In genomic region chr3:154111365-154111764, GRCh38 we compare ENCODE assay signal across 17 cellular contexts. TPM values are rescaled to one million over a fixed set of nuclear protein-coding genes. Genes with fewer than 3 reads are reported as not detected.
"Had no signal": no experiment of that assay in that cellular context is flagged by ENCODE, and none has a peak within 500 bp of the region (broad histone marks: within the 10 kb centered on the region; RNA-seq: fewer than 3 reads in every experiment).

No MANE protein-coding gene starts in this region.

- H3K4me3 ChIP-seq: ascending aorta, hepatocyte, pancreas, sigmoid colon, stomach, thoracic aorta had no signal

- H3K9me3 ChIP-seq: ascending aorta, pancreas, sigmoid colon, stomach, thoracic aorta had no signal

- H3K27me3 ChIP-seq: ascending aorta, hepatocyte, pancreas, sigmoid colon, stomach had no signal

- H3K79me2 ChIP-seq: hepatocyte had no signal

- H3K36me3 ChIP-seq: ascending aorta, pancreas, sigmoid colon, stomach, thoracic aorta had no signal

- ATAC-seq: activated T-cell treated with anti-CD3 and anti-CD28 coated beads, Interleukin-2, amount 50 U/mL, for 72 hours; effector memory CD8-positive, alpha-beta T cell; stimulated activated effector memory CD8-positive, alpha-beta T cell treated with anti-CD3 and anti-CD28 coated beads, Interleukin-12 subunit alpha, Interleukin-12 subunit beta, amount 100 ng/mL, for 72 hours; T-helper 17 cell had no signal

- DNase-seq: activated CD4-positive, alpha-beta T cell treated with anti-CD3 and anti-CD28 coated beads, Interleukin-2, amount 50 U/mL, for 4 hours; activated effector memory CD4-positive, alpha-beta T cell treated with anti-CD3 and anti-CD28 coated beads, Interleukin-2, amount 50 U/mL, for 16 hours; activated naive CD4-positive, alpha-beta T cell treated with anti-CD3 and anti-CD28 coated beads, Interleukin-2, amount 50 U/mL, for 16 hours; activated T-cell treated with anti-CD3 and anti-CD28 coated beads, Interleukin-2, amount 50 U/mL, for 72 hours; dermis blood vessel endothelial cell; effector memory CD8-positive, alpha-beta T cell; foreskin fibroblast; islet precursor cell; pancreas; sigmoid colon; stimulated activated CD4-positive, alpha-beta T cell treated with anti-CD3 and anti-CD28 coated beads, Interleukin-4, amount 100 ng/mL, for 24 hours; stomach; T-helper 17 cell had no signal

- H2AFZ ChIP-seq: hepatocyte had no signal

- H3K4me1 ChIP-seq: ascending aorta had no signal

- H3K27ac ChIP-seq: ascending aorta, pancreas, stomach, thoracic aorta had no signal

RNA-seq across cellular contexts. Expression of gene ARHGEF26, which starts 9.8 kb away (rescaled TPM):
- total RNA-seq: T-helper 17 cell had no signal
